In genomic region chr1:37958690-37959089, GRCh38 we compare ENCODE assay signal across 16 cellular contexts. TPM values are rescaled to one million over a fixed set of nuclear protein-coding genes. Genes with fewer than 3 reads are reported as not detected.
DNase-seq lines count a peak whose midpoint lies in the region; ATAC-seq lines count a peak whose summit lies in the region.
"Had no signal": no experiment of that assay in that cellular context is flagged by ENCODE, and none has a peak within 500 bp of the region (broad histone marks: within the 10 kb centered on the region; RNA-seq: fewer than 3 reads in every experiment).

No MANE protein-coding gene starts in this region.

- H4K12ac ChIP-seq in trophoblast cell (ENCODE audit: low read depth, low read length), result no peak overlapping the region

- no peaks in the 10 kb centered on the region for H3K27me3 ChIP-seq in trophoblast cell (ENCODE audit: insufficient read depth, low read length)
- H3K27me3 ChIP-seq in Karpas-422 (ENCODE audit: low read length), result no peaks in the 10 kb centered on the region
- H3K27me3 ChIP-seq: sigmoid colon had no signal

- H3K36me3 Mint-ChIP-seq in activated naive CD8-positive, alpha-beta T cell treated with anti-CD3 and anti-CD28 coated beads for 36 hours, result peaks cover 18% of the 10 kb centered on the region

- no CpG with 5 or more reads among the region's 2 CpGs for WGBS in trophoblast cell (ENCODE audit: extremely low coverage, insufficient coverage, insufficient read length)

- H3K9ac ChIP-seq in trophoblast cell (ENCODE audit: low read length) (no peak overlapping the region), Karpas-422 (ENCODE audit: low read length) (no peak overlapping the region)

- H2BK120ac ChIP-seq in trophoblast cell (ENCODE audit: insufficient read depth, low read length, poor library complexity), result no peak overlapping the region

- H3K23ac ChIP-seq in trophoblast cell (ENCODE audit: low read length), result no peak overlapping the region

- H3K4me3 ChIP-seq in trophoblast cell (ENCODE audit: low read depth, low read length) (no peak overlapping the region), Karpas-422 (ENCODE audit: low read length) (no peak overlapping the region)
- H3K4me3 ChIP-seq: sigmoid colon had no signal

- H3K4me1 ChIP-seq in trophoblast cell (ENCODE audit: control insufficient read depth in 1 of 2, insufficient read depth in 2 of 2, low read length in 2 of 2) (no peaks in the 10 kb centered on the region), Karpas-422 (ENCODE audit: low read length) (peaks cover 18% of the 10 kb centered on the region)

- no peaks in the 10 kb centered on the region for H3K9me2 ChIP-seq in Karpas-422 (replicated peaks; ENCODE audit: insufficient read depth, low read length)

- H3K9me3 ChIP-seq in trophoblast cell (ENCODE audit: insufficient read depth, low read depth, low read length) (peaks cover 2% of the 10 kb centered on the region), Karpas-422 (ENCODE audit: low read length) (no peaks in the 10 kb centered on the region)
- H3K9me3 ChIP-seq: sigmoid colon had no signal

- H3K27me3 Mint-ChIP-seq in activated naive CD8-positive, alpha-beta T cell treated with anti-CD3 and anti-CD28 coated beads for 36 hours, result no peaks in the 10 kb centered on the region

- H2AFZ ChIP-seq in trophoblast cell (ENCODE audit: insufficient read depth, low read length, poor library complexity) (no peak overlapping the region), Karpas-422 (ENCODE audit: low read length) (no peak overlapping the region)

- H3K79me2 ChIP-seq in trophoblast cell (ENCODE audit: control insufficient read depth, insufficient read depth, low read length, poor library complexity) (no peaks in the 10 kb centered on the region), Karpas-422 (ENCODE audit: low read length) (no peaks in the 10 kb centered on the region)

- H2BK5ac ChIP-seq in trophoblast cell (ENCODE audit: low read depth, low read length, poor library complexity), result no peak overlapping the region

- H2AK5ac ChIP-seq in trophoblast cell (ENCODE audit: low read length), result no peak overlapping the region

- no peak overlapping the region for H4K8ac ChIP-seq in trophoblast cell (ENCODE audit: low read depth, low read length)

- H3K36me3 ChIP-seq in trophoblast cell (ENCODE audit: control insufficient read depth in 1 of 2, insufficient read depth in 2 of 2, low read length in 2 of 2) (peaks cover 26 to 36% of the 10 kb centered on the region in 2 experiments), Karpas-422 (ENCODE audit: insufficient read depth, low read length) (peaks cover 16% of the 10 kb centered on the region; the same call in 1 of the 2 replicates)

- no peak overlapping the region for H3K27ac Mint-ChIP-seq in activated naive CD8-positive, alpha-beta T cell treated with anti-CD3 and anti-CD28 coated beads for 36 hours
- H3K27ac Mint-ChIP-seq: natural killer cell had no signal

- no peak overlapping the region for H3K27ac ChIP-seq in trophoblast cell (ENCODE audit: low read depth, low read length)
- H3K27ac ChIP-seq in Karpas-422 (ENCODE audit: low read length), result no peak overlapping the region
- H3K27ac ChIP-seq: sigmoid colon had no signal

- H4K20me1 ChIP-seq in Karpas-422 (ENCODE audit: insufficient read depth, low read depth, low read length), result peaks cover 8% of the 10 kb centered on the region; the same call in 1 of the 2 replicates

- H3K4me1 Mint-ChIP-seq in activated naive CD8-positive, alpha-beta T cell treated with anti-CD3 and anti-CD28 coated beads for 36 hours, result peaks cover 2% of the 10 kb centered on the region
- H3K4me1 Mint-ChIP-seq: natural killer cell had no signal

- H3K79me1 ChIP-seq in trophoblast cell (ENCODE audit: low read length), result no peaks in the 10 kb centered on the region

- H3K4me3 Mint-ChIP-seq in activated naive CD8-positive, alpha-beta T cell treated with anti-CD3 and anti-CD28 coated beads for 36 hours, result no peak overlapping the region
- H3K4me3 Mint-ChIP-seq: natural killer cell had no signal

- no peak overlapping the region for H3K4ac ChIP-seq in trophoblast cell (ENCODE audit: low read depth, low read length)

- DNase-seq in Daoy (ENCODE audit: low read depth), result peak; percentile 27
- DNase-seq in RPMI7951 (ENCODE audit: low read depth), result peak; percentile 61
- DNase-seq in fibroblast of gingiva (ENCODE audit: low read depth), result peak; percentile 87
- peak; percentile 28 to 77 for DNase-seq in trophoblast cell
- DNase-seq in activated gamma-delta T cell (lab: John Stamatoyannopoulos, UW), result no peak
- no peak for DNase-seq in activated naive CD8-positive, alpha-beta T cell treated with anti-CD3 and anti-CD28 coated beads for 36 hours
- DNase-seq in Karpas-422, result no peak
- DNase-seq: activated CD4-positive, alpha-beta T cell treated with anti-CD3 and anti-CD28 coated beads, Interleukin-2, amount 50 U/mL, for 1 hour; activated effector memory CD4-positive, alpha-beta T cell treated with Interleukin-2 at 50 U/mL for 16 hours; COR-L47; kidney; natural killer cell; NCI-H345; sigmoid colon; substantia nigra had no signal

- ATAC-seq in HG02759 (IDR thresholded peaks at IDR 0.05; ENCODE audit: unreplicated experiment), result no peak
- ATAC-seq: natural killer cell had no signal

- no peak overlapping the region for H3K4me2 ChIP-seq in trophoblast cell (ENCODE audit: low read length)
- no peak overlapping the region for H3K4me2 ChIP-seq in Karpas-422 (ENCODE audit: low read depth, low read length, poor library complexity, severe bottlenecking)

- no peak overlapping the region for H3K14ac ChIP-seq in trophoblast cell (ENCODE audit: low read length)

- H2BK12ac ChIP-seq in trophoblast cell (ENCODE audit: low read length), result no peak overlapping the region

- no peaks in the 10 kb centered on the region for H3K9me3 Mint-ChIP-seq in activated naive CD8-positive, alpha-beta T cell treated with anti-CD3 and anti-CD28 coated beads for 36 hours
- H3K9me3 Mint-ChIP-seq: natural killer cell had no signal

- no peak overlapping the region for H3K18ac ChIP-seq in trophoblast cell (ENCODE audit: low read length)

- H4K91ac ChIP-seq in trophoblast cell (ENCODE audit: low read depth, low read length), result no peak overlapping the region

RNA-seq across cellular contexts. Expression of gene INPP5B, which starts 11.8 kb away (rescaled TPM):
- 10.5 and 18.8 TPM in 2 replicates for total RNA-seq in Daoy (2014; rRNA removed; shearing (Covaris generic))
- total RNA-seq in RPMI7951 (2014; rRNA removed; shearing (Covaris generic)), result 13.4 and 14.1 TPM in 2 replicates
- 9.0 TPM in 2 replicates for polyA plus RNA-seq in trophoblast cell (2013)
- 10 to 100 TPM; 26.6 to 27.7 TPM for total RNA-seq in activated naive CD8-positive, alpha-beta T cell treated with anti-CD3 and anti-CD28 coated beads for 36 hours
- total RNA-seq in Karpas-422 (2014; rRNA removed; shearing (Covaris generic); ENCODE audit: low replicate concordance), result 45.7 and 47.0 TPM in 2 replicates

RNA-seq across cellular contexts. Expression of gene SF3A3, which starts 31.1 kb away (rescaled TPM):
- 261 and 383 TPM in 2 replicates for total RNA-seq in Daoy (2014; rRNA removed; shearing (Covaris generic))
- total RNA-seq in RPMI7951 (2014; rRNA removed; shearing (Covaris generic)), result 139 TPM in 2 replicates
- 33.9 and 37.1 TPM in 2 replicates for polyA plus RNA-seq in trophoblast cell (2013)
- total RNA-seq in activated naive CD8-positive, alpha-beta T cell treated with anti-CD3 and anti-CD28 coated beads for 36 hours, result 100 to 1,000 TPM; 121 to 125 TPM
- total RNA-seq in Karpas-422 (2014; rRNA removed; shearing (Covaris generic); ENCODE audit: low replicate concordance), result 56.8 and 124 TPM in 2 replicates

RNA-seq across cellular contexts. Expression of gene FHL3, which starts 46.6 kb away (rescaled TPM):
- 25.3 and 33.9 TPM in 2 replicates for total RNA-seq in Daoy (2014; rRNA removed; shearing (Covaris generic))
- total RNA-seq in RPMI7951 (2014; rRNA removed; shearing (Covaris generic)), result 14.3 and 23.9 TPM in 2 replicates
- 56.9 and 57.3 TPM in 2 replicates for polyA plus RNA-seq in trophoblast cell (2013)
- total RNA-seq in activated naive CD8-positive, alpha-beta T cell treated with anti-CD3 and anti-CD28 coated beads for 36 hours, result 10 to 100 TPM; 26.5 to 27.7 TPM
- 4.6 and 10.7 TPM in 2 replicates for total RNA-seq in Karpas-422 (2014; rRNA removed; shearing (Covaris generic); ENCODE audit: low replicate concordance)

RNA-seq across cellular contexts. Expression of gene UTP11, which starts 53.8 kb away (rescaled TPM):
- 134 and 188 TPM in 2 replicates for total RNA-seq in Daoy (2014; rRNA removed; shearing (Covaris generic))
- 63.1 and 72.9 TPM in 2 replicates for total RNA-seq in RPMI7951 (2014; rRNA removed; shearing (Covaris generic))
- polyA plus RNA-seq in trophoblast cell (2013), result 56.4 and 56.8 TPM in 2 replicates
- total RNA-seq in activated naive CD8-positive, alpha-beta T cell treated with anti-CD3 and anti-CD28 coated beads for 36 hours, result 10 to 100 TPM; 83.5 to 89.2 TPM
- total RNA-seq in Karpas-422 (2014; rRNA removed; shearing (Covaris generic); ENCODE audit: low replicate concordance), result 27.3 and 31.1 TPM in 2 replicates

Comparison
In these comparisons a context has a peak if more than half of its experiments do, and no peak if none do; other contexts are left out.
1. DNase-seq: peak in Daoy (single experiment), RPMI7951 (single experiment), fibroblast of gingiva (single experiment) and trophoblast cell (2 of 2); none in activated gamma-delta T cell (single experiment), activated naive CD8-positive, alpha-beta T cell treated with anti-CD3 and anti-CD28 coated beads for 36 hours (single experiment) and Karpas-422 (single experiment).